In the genomic region with DNA sequence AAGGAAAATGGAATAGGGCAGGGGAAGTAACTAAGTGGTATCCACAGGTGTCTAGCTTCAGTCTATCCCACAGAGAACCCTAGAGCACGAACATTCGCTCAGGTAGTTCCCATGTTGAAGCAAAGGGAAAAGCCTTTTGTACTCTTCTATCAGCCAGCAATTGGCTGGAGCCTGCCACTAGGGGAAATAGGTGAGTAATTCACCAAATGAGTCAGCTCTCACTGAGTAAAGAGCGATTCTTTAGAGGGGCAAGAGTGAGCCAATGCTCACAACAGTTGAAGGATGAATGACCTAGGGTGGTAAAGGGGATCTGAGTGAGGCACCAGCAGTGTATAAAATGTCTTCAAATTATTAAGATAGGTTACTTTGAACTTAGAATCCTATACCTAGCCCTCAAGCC, we compare ENCODE assay signal across 15 cellular contexts.
DNase-seq lines count a peak whose midpoint lies in the region; ATAC-seq and TF ChIP-seq lines count a peak whose summit lies in the region.
"Had no signal": no experiment of that assay in that cellular context is flagged by ENCODE, and none has a peak within 500 bp of the region (broad histone marks: within the 10 kb centered on the region; RNA-seq: fewer than 3 reads in every experiment).

No MANE protein-coding gene starts in this region.

- H4K20me1 ChIP-seq in IMR-90 (ENCODE audit: insufficient read depth, low read length): no peaks in the 10 kb centered on the region

- H4K91ac ChIP-seq in IMR-90 (ENCODE audit: insufficient read depth, low read depth, low read length): no peak overlapping the region

- H3K4me1 ChIP-seq in IMR-90 (ENCODE audit: control insufficient read depth, insufficient read depth, low read length) (no peaks in the 10 kb centered on the region), stomach (peaks cover 0 to 14% (median 2%) of the 10 kb centered on the region in 4 donors)
- H3K4me1 ChIP-seq: left ventricle myocardium inferior, prostate gland, uterus had no signal

- H4K8ac ChIP-seq in IMR-90 (ENCODE audit: low read depth in 2 of 2, low read length in 2 of 2): no peak overlapping the region

- H3K36me3 ChIP-seq in IMR-90 (ENCODE audit: control insufficient read depth, insufficient read depth, low read length): no peaks in the 10 kb centered on the region
- no peaks in the 10 kb centered on the region for H3K36me3 ChIP-seq in stomach
- H3K36me3 ChIP-seq: left ventricle myocardium inferior, prostate gland, uterus had no signal

- TF ChIP-seq POLR2A in IMR-90 (IDR thresholded peaks at IDR 0.05; ENCODE audit: low read depth, low read length) (no peak), stomach (IDR thresholded peaks at IDR 0.05) (no peak)

- H3K79me1 ChIP-seq in IMR-90 (ENCODE audit: low read depth in 1 of 2, low read length in 2 of 2): no peaks in the 10 kb centered on the region

- dilution Hi-C loops in IMR-90 (cut with HindIII; ENCODE audit: low sequenced_read_pairs, unreplicated experiment): no loop called here

- no peak for TF ChIP-seq CTCF in IMR-90 (conservative IDR thresholded peaks at IDR 0.05; ENCODE audit: low read depth, low read length)
- peak; percentile 15 for TF ChIP-seq CTCF in choroid plexus epithelial cell (conservative IDR thresholded peaks at IDR 0.05; ENCODE audit: low read depth, low read length)
- no peak for TF ChIP-seq CTCF in stomach (IDR thresholded peaks at IDR 0.05)

- no peak overlapping the region for H2BK120ac ChIP-seq in IMR-90 (ENCODE audit: low read depth, low read length)

- no CpG with 5 or more reads among the region's 3 CpGs for WGBS in IMR-90 (ENCODE audit: extremely low coverage in 2 of 2, insufficient read length in 1 of 2), 2 experiments
- 59 to 78% (median 70%) methylated on average over 3 of the region's 3 CpGs for WGBS in stomach, 5 donors

- TF ChIP-seq EP300 in stomach (IDR thresholded peaks at IDR 0.05): no peak

- no peak overlapping the region for H3K4me2 ChIP-seq in IMR-90 (ENCODE audit: low read depth, low read length)

- H3K9me3 ChIP-seq in IMR-90 (ENCODE audit: control insufficient read depth, insufficient read depth, low read length) (no peaks in the 10 kb centered on the region), stomach (no peaks in the 10 kb centered on the region)
- H3K9me3 ChIP-seq: prostate gland, uterus had no signal

- no peak overlapping the region for H3K4me3 ChIP-seq in IMR-90 (ENCODE audit: insufficient read depth, low read depth, low read length)
- H3K4me3 ChIP-seq in choroid plexus epithelial cell (ENCODE audit: low read depth, low read length): no peak overlapping the region
- H3K4me3 ChIP-seq in stomach: no peak overlapping the region
- H3K4me3 ChIP-seq: left ventricle myocardium inferior, prostate gland, uterus had no signal

- POLR2A ChIA-PET in IMR-90 (lab: Charles Lee; ENCODE audit: unreplicated experiment): no interaction called here

- no peak overlapping the region for H2AFZ ChIP-seq in IMR-90 (replicated peaks; ENCODE audit: low read length, poor library complexity)

- H2BK5ac ChIP-seq in IMR-90 (ENCODE audit: low read depth, low read length, poor library complexity, severe bottlenecking): no peak overlapping the region

- intact Hi-C loops in IMR-90 (cut with micrococcal nuclease): no loop called here
- intact Hi-C loops in stomach (cut with DNase I; ENCODE audit: low total_unique reads): no loop called here

- in situ Hi-C loops in IMR-90 (cut with MboI; ENCODE audit: low sequenced_read_pairs): no loop called here
- in situ Hi-C loops in G401 (cut with HindIII; ENCODE audit: low sequenced_read_pairs): no loop called here

- CTCF ChIA-PET in IMR-90 (lab: Yijun Ruan, JAX): no interaction called here

- no peak overlapping the region for H2AK5ac ChIP-seq in IMR-90 (ENCODE audit: low read depth, low read length)

- no peaks in the 10 kb centered on the region for H3K9me1 ChIP-seq in IMR-90 (ENCODE audit: insufficient read depth, low read length)

- no peak overlapping the region for H2AK9ac ChIP-seq in IMR-90 (replicated peaks; ENCODE audit: low read depth, low read length, poor library complexity)

- DNase-seq in EL (peak; percentile 2), IMR-90 (peak; percentile 0), choroid plexus epithelial cell (ENCODE audit: low read depth) (no peak), stomach (no peak), NCI-H510A treated with DMSO at 0.1 percent for 48 hours (lab: John Stamatoyannopoulos, UW) (no peak), G401 (ENCODE audit: low spot score) (no peak)
- DNase-seq: activated B cell treated with CpG ODN at 0.5 μM for 24 hours, left ventricle myocardium inferior, NCI-H1048, OCI-M1, uterus had no signal

- no peak overlapping the region for H3K18ac ChIP-seq in IMR-90 (ENCODE audit: low read depth, low read length)

- no peak overlapping the region for H3K56ac ChIP-seq in IMR-90 (ENCODE audit: extremely low read depth, insufficient read depth, low read length)

- H3K9ac ChIP-seq in IMR-90 (ENCODE audit: low read depth, low read length): no peak overlapping the region

- ATAC-seq in GM19035 (IDR thresholded peaks at IDR 0.05; ENCODE audit: unreplicated experiment) (peak; percentile 58), IMR-90 (ENCODE audit: low read depth) (no peak), GM21515 (IDR thresholded peaks at IDR 0.05; ENCODE audit: unreplicated experiment) (no peak)

- H2BK15ac ChIP-seq in IMR-90 (ENCODE audit: low read depth, low read length): no peak overlapping the region

- no peak overlapping the region for H4K5ac ChIP-seq in IMR-90 (ENCODE audit: low read depth, low read length)

- no peak for TF ChIP-seq RAD21 in IMR-90 (IDR thresholded peaks at IDR 0.05; ENCODE audit: low read length)

- H3K14ac ChIP-seq in IMR-90 (replicated peaks; ENCODE audit: low read depth, low read length): no peak overlapping the region

- H3K27me3 ChIP-seq in IMR-90 (ENCODE audit: control insufficient read depth, insufficient read depth, low read length) (no peaks in the 10 kb centered on the region), stomach (no peaks in the 10 kb centered on the region)
- H3K27me3 ChIP-seq: uterus had no signal

- H3K27ac ChIP-seq in IMR-90 (ENCODE audit: insufficient read depth, low read length): no peak overlapping the region
- H3K27ac ChIP-seq in stomach: no peak overlapping the region
- H3K27ac ChIP-seq: epithelial cell of prostate, left ventricle myocardium inferior, prostate gland, uterus had no signal

- BruUV-seq in IMR-90 (replicated peaks; lab: Mats Ljungman, UMichigan): no TSS peak

- H3K4ac ChIP-seq in IMR-90 (ENCODE audit: low read depth, low read length): no peak overlapping the region

- no peak overlapping the region for H2BK20ac ChIP-seq in IMR-90 (ENCODE audit: low read depth, low read length)

- H3K23ac ChIP-seq in IMR-90 (ENCODE audit: low read depth, low read length): no peak overlapping the region

TF ChIP-seq in IMR-90, 13 proteins besides CTCF, POLR2A, EP300 and RAD21:
- TF ChIP-seq SMC3 (IDR thresholded peaks at IDR 0.05; ENCODE audit: low read depth, low read length) (no peak), RFX5 (IDR thresholded peaks at IDR 0.05; ENCODE audit: low read depth, low read length) (no peak), MAZ (IDR thresholded peaks at IDR 0.05; ENCODE audit: borderline replicate concordance, low read depth, low read length) (no peak)

Comparison
In these comparisons a context has a peak if more than half of its experiments do, and no peak if none do; other contexts are left out.
1. DNase-seq: peak in EL (single experiment) and IMR-90 (single experiment); none in choroid plexus epithelial cell (single experiment), stomach (single experiment), NCI-H510A treated with DMSO at 0.1 percent for 48 hours (single experiment) and G401 (single experiment).